ENCODE assay signal across 22 cellular contexts in genomic region chr19:8893419-8893818, GRCh38.
DNase-seq lines count a peak whose midpoint lies in the region; ATAC-seq, FAIRE-seq and TF ChIP-seq lines count a peak whose summit lies in the region.
"Had no signal": no experiment of that assay in that cellular context is flagged by ENCODE, and none has a peak within 500 bp of the region (broad histone marks: within the 10 kb centered on the region; RNA-seq: fewer than 3 reads in every experiment).

No MANE protein-coding gene starts in this region.

- TF ChIP-seq EP300 in HepG2 (IDR thresholded peaks at IDR 0.05; ENCODE audit: low read depth in 2 of 2, low read length in 2 of 2) (no peak), HepG2 (CRISPR knock-in tag; IDR thresholded peaks at IDR 0.05; ENCODE audit: borderline replicate concordance) (no peak), K562 (IDR thresholded peaks at IDR 0.05; ENCODE audit: low read length) (no peak), H1 (IDR thresholded peaks at IDR 0.05; ENCODE audit: borderline replicate concordance in 1 of 2, low read depth in 2 of 2, low read length in 2 of 2) (no peak)

- H3K9me1 ChIP-seq in K562 (ENCODE audit: control insufficient read depth, insufficient read depth, low read length), result no peaks in the 10 kb centered on the region

- no peak overlapping the region for H4K91ac ChIP-seq in H1 (replicated peaks; ENCODE audit: insufficient read length, low read length)

- H2BK20ac ChIP-seq in H1 (ENCODE audit: low read length), result no peak overlapping the region

- no peak overlapping the region for H4K5ac ChIP-seq in H1 (ENCODE audit: insufficient read length, low read depth, low read length)

- peak overlapping the region; percentile 90 for H3K56ac ChIP-seq in H1 (replicated peaks; ENCODE audit: insufficient read length, low read depth, low read length)

- H3K4me2 ChIP-seq in HepG2 (ENCODE audit: low read depth, low read length) (no peak overlapping the region), K562 (ENCODE audit: insufficient read depth, low read length) (no peak overlapping the region), H1 (ENCODE audit: insufficient read depth in 1 of 2, low read depth in 2 of 2, low read length in 2 of 2) (no peak overlapping the region)
- H3K4me2 ChIP-seq: A549, BLaER1 had no signal

- no peak for ATAC-seq in HepG2
- ATAC-seq in right lobe of liver, result no peak
- no peak for ATAC-seq in K562
- ATAC-seq: A549 had no signal

- H4K20me1 ChIP-seq in HepG2 (ENCODE audit: insufficient read depth, low read length) (no peaks in the 10 kb centered on the region), K562 (replicated peaks; ENCODE audit: control insufficient read depth, insufficient read depth, low read length) (no peaks in the 10 kb centered on the region), H1 (replicated peaks in 1 of 2; ENCODE audit: control insufficient read depth in 1 of 2, insufficient read depth in 2 of 2, low read length in 2 of 2) (no peaks in the 10 kb centered on the region)
- H4K20me1 ChIP-seq: BLaER1 had no signal

- H3K9me3 ChIP-seq in HepG2 (ENCODE audit: low read length), result peaks cover 98% of the 10 kb centered on the region
- no peaks in the 10 kb centered on the region for H3K9me3 ChIP-seq in right lobe of liver
- H3K9me3 ChIP-seq in K562 (replicated peaks; ENCODE audit: control insufficient read depth, insufficient read depth, low read depth, low read length), result no peaks in the 10 kb centered on the region
- H3K9me3 ChIP-seq in H1 (ENCODE audit: insufficient read depth in 2 of 2, low read depth in 1 of 2, low read length in 1 of 2), result peaks cover 81 to 83% of the 10 kb centered on the region in 2 experiments
- H3K9me3 ChIP-seq in A673 (ENCODE audit: low read depth, low read length, poor library complexity, severe bottlenecking), result no peaks in the 10 kb centered on the region
- H3K9me3 ChIP-seq: A549, BE2C, BLaER1, Caco-2 had no signal

- no peak overlapping the region for H3K27ac ChIP-seq in HepG2 (ENCODE audit: extremely low read length, insufficient read depth, low read length)
- H3K27ac ChIP-seq in right lobe of liver, result no peak overlapping the region
- H3K27ac ChIP-seq in K562 (ENCODE audit: extremely low read depth, low read depth, low read length), result no peak overlapping the region
- H3K27ac ChIP-seq in H1 (ENCODE audit: low read depth, low read length), result no peak overlapping the region
- no peak overlapping the region for H3K27ac ChIP-seq in A673 (ENCODE audit: low read depth, low read length, poor library complexity, severe bottlenecking)
- H3K27ac ChIP-seq: 22Rv1, A549, BLaER1 had no signal

- H3K4me1 ChIP-seq in HepG2 (ENCODE audit: insufficient read depth, low read length), result no peaks in the 10 kb centered on the region
- H3K4me1 ChIP-seq in right lobe of liver, result no peaks in the 10 kb centered on the region
- H3K4me1 ChIP-seq in K562 (replicated peaks in 1 of 2; ENCODE audit: control insufficient read depth in 2 of 2, insufficient read depth in 2 of 2, low read length in 2 of 2), result no peaks in the 10 kb centered on the region
- no peaks in the 10 kb centered on the region for H3K4me1 ChIP-seq in H1 (replicated peaks in 1 of 4; ENCODE audit: control insufficient read depth in 3 of 4, insufficient read depth in 4 of 4, low read length in 3 of 4)
- H3K4me1 ChIP-seq in A673 (ENCODE audit: insufficient read depth, low read length, poor library complexity, severe bottlenecking), result no peaks in the 10 kb centered on the region
- H3K4me1 ChIP-seq: A549, BE2C, BLaER1, Caco-2 had no signal

- BruUV-seq in HepG2 (replicated peaks; lab: Mats Ljungman, UMichigan), result no TSS peak
- no TSS peak for BruUV-seq in K562 (replicated peaks; lab: Mats Ljungman, UMichigan)
- BruUV-seq in A673 (replicated peaks; lab: Mats Ljungman, UMichigan), result no TSS peak

- H3K4ac ChIP-seq in H1 (replicated peaks; ENCODE audit: insufficient read length, low read depth, low read length), result no peak overlapping the region

- H3K18ac ChIP-seq in H1 (ENCODE audit: extremely low read depth, low read length), result no peak overlapping the region

- peaks cover 7% of the 10 kb centered on the region; the same call in 1 of the 2 replicates for H3K23me2 ChIP-seq in H1 (ENCODE audit: low read depth, low read length)

- CTCF ChIA-PET in HepG2 (lab: Yijun Ruan, JAX; ENCODE audit: low intra/inter-chr PET ratio, low total read pairs) (no interaction called here), K562 (lab: Yijun Ruan, JAX; ENCODE audit: low intra/inter-chr PET ratio) (no interaction called here), H1 (lab: Charles Lee; ENCODE audit: partially characterized antibody) (no interaction called here), A673 (lab: Charles Lee) (no interaction called here)

- H3K79me2 ChIP-seq in HepG2 (ENCODE audit: insufficient read depth, low read length), result no peaks in the 10 kb centered on the region
- no peaks in the 10 kb centered on the region for H3K79me2 ChIP-seq in K562 (ENCODE audit: control insufficient read depth, insufficient read depth, low read length)
- no peaks in the 10 kb centered on the region for H3K79me2 ChIP-seq in H1 (ENCODE audit: control insufficient read depth in 1 of 2, insufficient read depth in 2 of 2, low read length in 2 of 2)

- H2AK5ac ChIP-seq in H1 (ENCODE audit: low read depth, low read length), result no peak overlapping the region

- no peak overlapping the region for H3K9ac ChIP-seq in HepG2 (ENCODE audit: insufficient read depth, low read depth, low read length)
- no peak overlapping the region for H3K9ac ChIP-seq in K562 (ENCODE audit: insufficient read depth in 1 of 2, low read depth in 2 of 2, low read length in 2 of 2)
- no peak overlapping the region for H3K9ac ChIP-seq in H1 (replicated peaks in 1 of 4; ENCODE audit: extremely low read depth in 1 of 4, low read depth in 3 of 4, low read length in 3 of 4)
- H3K9ac ChIP-seq: BLaER1 had no signal

- no peak overlapping the region for H4K8ac ChIP-seq in H1 (ENCODE audit: extremely low read depth, insufficient read depth, low read length)

- H3K4me3 ChIP-seq in HepG2 (replicated peaks in 1 of 3; ENCODE audit: insufficient read depth in 1 of 3, low read depth in 2 of 3, low read length in 3 of 3), result no peak overlapping the region
- H3K4me3 ChIP-seq in right lobe of liver, result no peak overlapping the region
- H3K4me3 ChIP-seq in K562, result no peak overlapping the region
- no peak overlapping the region for H3K4me3 ChIP-seq in H1 (ENCODE audit: extremely low read depth in 1 of 4, insufficient read depth in 2 of 4, low read depth in 3 of 4, low read length in 4 of 4)
- no peak overlapping the region for H3K4me3 ChIP-seq in A673 (ENCODE audit: low read depth, low read length, poor library complexity, severe bottlenecking)
- H3K4me3 ChIP-seq: A549, BLaER1 had no signal

- no peaks in the 10 kb centered on the region for H3K36me3 ChIP-seq in HepG2 (replicated peaks in 1 of 2; ENCODE audit: control insufficient read depth in 1 of 2, insufficient read depth in 2 of 2, low read length in 2 of 2)
- H3K36me3 ChIP-seq in right lobe of liver, result no peaks in the 10 kb centered on the region
- H3K36me3 ChIP-seq in K562 (ENCODE audit: control insufficient read depth, insufficient read depth, low read length), result no peaks in the 10 kb centered on the region
- H3K36me3 ChIP-seq in H1 (ENCODE audit: control insufficient read depth in 2 of 4, insufficient read depth in 4 of 4, low read length in 3 of 4), result no peaks in the 10 kb centered on the region
- no peaks in the 10 kb centered on the region for H3K36me3 ChIP-seq in A673 (ENCODE audit: insufficient read depth, low read length, poor library complexity, severe bottlenecking)
- H3K36me3 ChIP-seq: BE2C, BLaER1 had no signal

- no peak overlapping the region for H2BK120ac ChIP-seq in H1 (replicated peaks; ENCODE audit: low read depth, low read length)

- TF ChIP-seq RAD21 in HepG2 (CRISPR knock-in tag; IDR thresholded peaks at IDR 0.05), result no peak
- TF ChIP-seq RAD21 in K562 (CRISPR knock-in tag; conservative IDR thresholded peaks at IDR 0.05 in 1 of 2, IDR thresholded peaks at IDR 0.05 in 1 of 2), result no peak
- no peak for TF ChIP-seq RAD21 in H1 (IDR thresholded peaks at IDR 0.05 in 1 of 2, conservative IDR thresholded peaks at IDR 0.05 in 1 of 2; ENCODE audit: low read depth in 2 of 2, low read length in 2 of 2)

- H2BK15ac ChIP-seq in H1 (ENCODE audit: low read length), result no peak overlapping the region

- H2BK12ac ChIP-seq in H1 (ENCODE audit: low read depth, low read length), result no peak overlapping the region

- H3K14ac ChIP-seq in H1 (ENCODE audit: insufficient read length), result no peak overlapping the region

- no peak overlapping the region for H2BK5ac ChIP-seq in H1 (ENCODE audit: low read depth, low read length)

- POLR2A ChIA-PET in HepG2 (lab: Yijun Ruan, JAX) (no interaction called here), K562 (lab: Yijun Ruan, JAX) (no interaction called here), H1 (lab: Charles Lee; ENCODE audit: partially characterized antibody) (no interaction called here), A673 (lab: Charles Lee; ENCODE audit: low non-redundant PET) (no interaction called here)

- no peak overlapping the region for H2AFZ ChIP-seq in HepG2 (ENCODE audit: low read length)
- no peak overlapping the region for H2AFZ ChIP-seq in K562 (ENCODE audit: low read depth, low read length)
- no peak overlapping the region for H2AFZ ChIP-seq in H1 (ENCODE audit: low read length)

- FAIRE-seq in HepG2 (lab: Jason Lieb, UNC) (no peak), K562 (lab: Jason Lieb, UNC) (no peak), H1 (lab: Jason Lieb, UNC) (no peak)
- FAIRE-seq: A549, D721Med, G401.6, GM12891, GM19239 had no signal

- TF ChIP-seq POLR2A in HepG2 (IDR thresholded peaks at IDR 0.05; ENCODE audit: insufficient read depth in 1 of 2, low read depth in 2 of 2, low read length in 2 of 2) (no peak), right lobe of liver (IDR thresholded peaks at IDR 0.05) (no peak), K562 (conservative IDR thresholded peaks at IDR 0.05) (no peak), H1 (IDR thresholded peaks at IDR 0.05; ENCODE audit: control extremely low read depth in 1 of 2, low read depth in 2 of 2, low read length in 2 of 2) (no peak)

- DNase-seq in HepG2 (ENCODE audit: low spot score) (no peak), right lobe of liver (no peak), K562 (ENCODE audit: extremely low read depth in 1 of 4, low spot score in 3 of 4) (no peak), H1 (ENCODE audit: low read depth in 1 of 2, low spot score in 2 of 2) (no peak), A673 (ENCODE audit: low spot score) (no peak)
- no peak for DNase-seq in stimulated activated naive CD4-positive, alpha-beta T cell (lab: John Stamatoyannopoulos, UW)
- DNase-seq: ACHN; BE2C; C1 segment of cervical spinal cord; Caco-2; Calu3; CD4-positive, alpha-beta memory T cell; CD4-positive, CD25-positive, alpha-beta regulatory T cell; DMS79 treated with DMSO at 0.1 percent for 48 hours; GF-D8 had no signal

- H3K79me1 ChIP-seq in H1 (ENCODE audit: low read depth, low read length), result no peaks in the 10 kb centered on the region

- H3K23ac ChIP-seq in H1 (ENCODE audit: insufficient read length), result no peak overlapping the region

- TF ChIP-seq CTCF in HepG2 (CRISPR knock-in tag; IDR thresholded peaks at IDR 0.05), result no peak
- no peak for TF ChIP-seq CTCF in right lobe of liver (IDR thresholded peaks at IDR 0.05)
- TF ChIP-seq CTCF in K562 (IDR thresholded peaks at IDR 0.05 in 2 of 3, conservative IDR thresholded peaks at IDR 0.05 in 1 of 3; ENCODE audit: insufficient read depth in 2 of 3, low read depth in 1 of 3, low read length in 3 of 3), result no peak
- TF ChIP-seq CTCF in H1 (IDR thresholded peaks at IDR 0.05; ENCODE audit: control extremely low read depth in 1 of 3, insufficient read depth in 1 of 3, low read depth in 1 of 3, low read length in 3 of 3), result no peak
- no peak for TF ChIP-seq CTCF in A673 (conservative IDR thresholded peaks at IDR 0.05; ENCODE audit: low read depth, low read length)

- WGBS in HepG2 (ENCODE audit: low lambda C conversion rate), result 1% methylated on average over 4 of the region's 4 CpGs
- WGBS in right lobe of liver (ENCODE audit: insufficient coverage, low coverage, low lambda C conversion rate, missing lambda C conversion rate), result 28% methylated on average over 3 of the region's 4 CpGs
- 0% methylated on average over 4 of the region's 4 CpGs for WGBS in K562 (ENCODE audit: insufficient coverage, low coverage, missing lambda C conversion rate)
- WGBS in H1 (ENCODE audit: extremely low coverage in 1 of 2, insufficient coverage in 1 of 2, insufficient read length in 1 of 2, insufficient replicate concordance in 2 of 2, low coverage in 1 of 2, low lambda C conversion rate in 2 of 2, missing lambda C conversion rate in 1 of 2), 2 experiments, result 78 to 100% methylated on average over 1 to 4 of the region's 4 CpGs

- H3K27me3 ChIP-seq in HepG2 (ENCODE audit: control insufficient read depth in 1 of 2, insufficient read depth in 2 of 2, low read length in 2 of 2) (no peaks in the 10 kb centered on the region), right lobe of liver (no peaks in the 10 kb centered on the region), K562 (ENCODE audit: control insufficient read depth in 2 of 2, insufficient read depth in 2 of 2, low read length in 2 of 2) (no peaks in the 10 kb centered on the region), H1 (replicated peaks in 1 of 4; ENCODE audit: control insufficient read depth in 3 of 4, extremely low read depth in 1 of 4, insufficient read depth in 3 of 4, low read length in 3 of 4) (no peaks in the 10 kb centered on the region), A673 (replicated peaks; ENCODE audit: insufficient read depth, low read depth, low read length, poor library complexity) (no peaks in the 10 kb centered on the region)
- H3K27me3 ChIP-seq: BE2C, BLaER1 had no signal

- intact Hi-C loops in HepG2 (cut with micrococcal nuclease; ENCODE audit: unreplicated experiment), result no loop called here
- intact Hi-C loops in right lobe of liver (cut with DNase I), result no loop called here
- intact Hi-C loops in K562 (cut with micrococcal nuclease), result no loop called here
- intact Hi-C loops in A673 (cut with micrococcal nuclease; ENCODE audit: unreplicated experiment), result no loop called here

- in situ Hi-C loops in HepG2 (cut with HindIII; ENCODE audit: extremely low pct_ligation_motif_present, low pct_unique_long_range_greater_than_20kb), result no loop called here
- in situ Hi-C loops in K562 (cut with MboI), result no loop called here

Comparison
In these comparisons a context has a peak if more than half of its experiments do, and no peak if none do; other contexts are left out.
1. Of the 241 proteins assayed by ChIP-seq in both HepG2 and K562: peak only in HepG2: ARNT; only in K562: none; in both: none; in neither: 237; mixed calls (peak in some experiments, not most) for 3.